ENCODE assay signal across 1 cellular context in genomic region chr1:64851664-64852063, GRCh38.
A peak's percentile ranks its signal among the peaks of the same experiment; 100 is the strongest.
TF ChIP-seq lines count a peak whose summit lies in the region.

No MANE protein-coding gene starts in this region.

TF ChIP-seq in GM12878, 131 proteins besides CTCF, POLR2A, EP300 and RAD21:
- TF ChIP-seq CUX1 (IDR thresholded peaks at IDR 0.05; ENCODE audit: insufficient replicate concordance, low read depth, low read length) (no peak), SPI1 (IDR thresholded peaks at IDR 0.05; ENCODE audit: borderline replicate concordance, insufficient read depth, low read depth, low read length) (peak; percentile 35; the same call in 1 of the 2 replicates), ZNF217 (IDR thresholded peaks at IDR 0.05) (no peak), SRF (IDR thresholded peaks at IDR 0.05; ENCODE audit: low read depth in 2 of 2, low read length in 2 of 2) (no peak), FOXK2 (IDR thresholded peaks at IDR 0.05) (no peak)
